7 cellular contexts compared by ENCODE assay signal in the genomic region with DNA sequence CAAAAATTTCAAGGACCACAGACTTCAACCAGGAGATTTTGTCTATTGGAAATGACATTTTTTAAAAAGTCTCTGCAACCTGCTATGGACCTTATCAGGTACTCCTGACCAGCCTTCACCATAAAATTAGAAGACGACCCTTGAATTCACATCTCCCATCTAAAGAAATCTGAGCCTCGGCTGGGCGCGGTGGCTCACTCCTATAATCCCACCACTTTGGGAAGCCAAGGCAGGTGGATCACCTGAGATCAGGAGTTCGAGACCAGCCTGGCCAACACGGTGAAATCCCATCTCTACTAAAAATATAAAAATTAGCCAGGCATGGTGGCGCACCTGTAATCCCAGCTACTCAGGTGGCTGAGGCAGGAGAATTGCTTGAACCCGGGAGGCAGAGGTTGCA. TPM values are rescaled to one million over a fixed set of nuclear protein-coding genes. Genes with fewer than 3 reads are reported as not detected.
DNase-seq lines count a peak whose midpoint lies in the region; ATAC-seq, FAIRE-seq and TF ChIP-seq lines count a peak whose summit lies in the region.
"Not testable (repeated sequence)": the region's sequence is repeated elsewhere in the genome, so short reads cannot be mapped to it uniquely, and the experiment has no call there.

No MANE protein-coding gene starts in this region.

- 89% methylated on average over 8 of the region's 8 CpGs for WGBS in A549 (ENCODE audit: missing lambda C conversion rate)
- WGBS in hepatocyte (ENCODE audit: low lambda C conversion rate, missing lambda C conversion rate), result 97% methylated on average over 8 of the region's 8 CpGs
- WGBS in upper lobe of left lung, 2 donors, result 90 to 98% methylated on average over 8 of the region's 8 CpGs

- not testable (repeated sequence) for TF ChIP-seq CTCF in A549 (IDR thresholded peaks at IDR 0.05); HL-60 (IDR thresholded peaks at IDR 0.05; ENCODE audit: insufficient read depth, low read length); RWPE2 (IDR thresholded peaks at IDR 0.05; ENCODE audit: poor library complexity, severe bottlenecking); colonic mucosa (IDR thresholded peaks at IDR 0.05); hepatocyte (IDR thresholded peaks at IDR 0.05; ENCODE audit: poor library complexity); neutrophil (IDR thresholded peaks at IDR 0.05); upper lobe of left lung (IDR thresholded peaks at IDR 0.05)

- not testable (repeated sequence) for H3K4me3 ChIP-seq in A549; HL-60 (replicated peaks; ENCODE audit: insufficient read depth, low read length); RWPE2 (ENCODE audit: severe bottlenecking); colonic mucosa; hepatocyte; upper lobe of left lung
- peak overlapping the region in 1 of 2 experiments; percentile 36 for H3K4me3 ChIP-seq in neutrophil (ENCODE audit: low read depth in 1 of 2, low read length in 1 of 2)

- H4K20me1 ChIP-seq in hepatocyte (ENCODE audit: insufficient read depth, poor library complexity, severe bottlenecking), result not testable (repeated sequence)

- POLR2A ChIA-PET in A549 (lab: Yijun Ruan, JAX), result not testable (repeated sequence)

- CTCF ChIA-PET in A549 (lab: Yijun Ruan, JAX), result interaction anchor here (1.0 to 3.1 kb wide), 3 partner anchors 14 to 49 kb away, joined by 4 to 18 read pairs (median 4); no protein-coding TSS in a partner anchor

- not testable (repeated sequence) for H3K79me2 ChIP-seq in hepatocyte

- not testable (repeated sequence) for H3K27me3 ChIP-seq in HL-60 (ENCODE audit: insufficient read depth, poor library complexity, severe bottlenecking); RWPE2 (ENCODE audit: insufficient read depth, poor library complexity, severe bottlenecking); colonic mucosa; hepatocyte; neutrophil; upper lobe of left lung

- TF ChIP-seq EP300 in A549 (IDR thresholded peaks at IDR 0.05); upper lobe of left lung (IDR thresholded peaks at IDR 0.05): not testable (repeated sequence)

- not testable (repeated sequence) for ATAC-seq in A549; RWPE2 (ENCODE audit: low read depth); upper lobe of left lung (ENCODE audit: low FRiP score in 2 of 2)

- peaks cover 37% of the 10 kb centered on the region for H3K4me1 ChIP-seq in A549
- H3K4me1 ChIP-seq in RWPE2 (ENCODE audit: insufficient read depth, poor library complexity, severe bottlenecking), result peaks cover 62% of the 10 kb centered on the region
- H3K4me1 ChIP-seq in colonic mucosa; hepatocyte (ENCODE audit: insufficient read depth): not testable (repeated sequence)
- peaks cover 92 to 100% of the 10 kb centered on the region in 2 experiments for H3K4me1 ChIP-seq in neutrophil (ENCODE audit: control insufficient read depth in 1 of 2, insufficient read depth in 1 of 2, low read depth in 1 of 2, low read length in 1 of 2)
- peaks cover 40 to 79% (median 56%) of the 10 kb centered on the region in 4 donors for H3K4me1 ChIP-seq in upper lobe of left lung

- H3K27ac ChIP-seq in A549 (peak overlapping the region; percentile 57 to 82; a peak in 5 of 6 replicates), HL-60 (replicated peaks) (peak overlapping the region; percentile 79), RWPE2 (ENCODE audit: poor library complexity, severe bottlenecking) (peak overlapping the region; percentile 95), colonic mucosa (peak overlapping the region; percentile 84), hepatocyte (peak overlapping the region; percentile 88), neutrophil (peak overlapping the region; percentile 93), upper lobe of left lung (peak overlapping the region; percentile 19 to 83 (median 70))

- not testable (repeated sequence) for H3K36me3 ChIP-seq in RWPE2 (ENCODE audit: low read depth); colonic mucosa; hepatocyte (replicated peaks; ENCODE audit: insufficient read depth, low read depth); neutrophil; upper lobe of left lung

- FAIRE-seq in A549 (lab: Jason Lieb, UNC), result not testable (repeated sequence)

- H3K9me3 ChIP-seq in A549; RWPE2 (ENCODE audit: severe bottlenecking); colonic mucosa; hepatocyte (ENCODE audit: low read depth); neutrophil; upper lobe of left lung: not testable (repeated sequence)

- H3K9ac ChIP-seq in colonic mucosa (ENCODE audit: low read depth in 2 of 2, low read length in 2 of 2), result not testable (repeated sequence)

- peak overlapping the region; percentile 67; the same call in 2 of the 3 replicates for H3K4me2 ChIP-seq in A549
- not testable (repeated sequence) for H3K4me2 ChIP-seq in hepatocyte

- H3K9me2 ChIP-seq in hepatocyte (replicated peaks; ENCODE audit: insufficient read depth), result not testable (repeated sequence)

- intact Hi-C loops in colonic mucosa (cut with DNase I), result not testable (repeated sequence)

- not testable (repeated sequence) for DNase-seq in A549 (ENCODE audit: low read depth in 1 of 2, low spot score in 1 of 2); HL-60 (ENCODE audit: low read depth in 1 of 2, low spot score in 1 of 2); RWPE2 (ENCODE audit: low spot score); colonic mucosa; hepatocyte (ENCODE audit: low spot score); upper lobe of left lung

- not testable (repeated sequence) for TF ChIP-seq RAD21 in A549 (conservative IDR thresholded peaks at IDR 0.05 in 1 of 2, IDR thresholded peaks at IDR 0.05 in 1 of 2)

- H2AFZ ChIP-seq in hepatocyte, result not testable (repeated sequence)

- not testable (repeated sequence) for TF ChIP-seq POLR2A in A549 (IDR thresholded peaks at IDR 0.05; ENCODE audit: low read length); upper lobe of left lung (IDR thresholded peaks at IDR 0.05)

RNA-seq across cellular contexts. Expression of gene PTTG1IP, which starts 5.7 kb away (rescaled TPM):
- 97.6 and 99.4 TPM in 2 replicates for polyA plus RNA-seq in A549 (2011; rRNA removed)
- 49.3 and 65.6 TPM in 2 replicates for polyA plus RNA-seq in A549 (2012; cell fraction: cytosol; rRNA removed)
- 52.1 and 60.9 TPM in 2 replicates for polyA plus RNA-seq in A549 (2012; cell fraction: nucleus; rRNA removed)
- polyA plus RNA-seq in A549 (2017; fragmentation: RNase III; extraction: RNeasy Plus Mini Kit Qiagen cat#74134 plus additional on column Dnase treatment), result 93.2 to 103 TPM (median 98.7 TPM) in 3 replicates
- polyA minus RNA-seq in A549 (2011; rRNA and poly(A)+ RNA removed), result 51.4 and 52.1 TPM in 2 replicates
- total RNA-seq in colonic mucosa, result 100 to 1,000 TPM; 218 to 414 TPM
- total RNA-seq in hepatocyte, result 344 and 348 TPM in 2 replicates
- 315 and 362 TPM in 2 replicates for polyA plus RNA-seq in hepatocyte
- 100 to 1,000 TPM; 150 to 316 (median 247) TPM for total RNA-seq in upper lobe of left lung

RNA-seq across cellular contexts. Expression of gene ITGB2, which starts 41.5 kb away (rescaled TPM):
- 0.59 and 0.62 TPM in 2 replicates for polyA plus RNA-seq in A549 (2011; rRNA removed)
- 0.27 and 0.32 TPM in 2 replicates for polyA plus RNA-seq in A549 (2012; cell fraction: cytosol; rRNA removed)
- polyA plus RNA-seq in A549 (2012; cell fraction: nucleus; rRNA removed), result 0.65 and 1.1 TPM in 2 replicates
- 0.34 to 0.54 TPM (median 0.46 TPM) in 3 replicates for polyA plus RNA-seq in A549 (2017; fragmentation: RNase III; extraction: RNeasy Plus Mini Kit Qiagen cat#74134 plus additional on column Dnase treatment)
- polyA minus RNA-seq in A549 (2011; rRNA and poly(A)+ RNA removed), result 0.29 and 1.1 TPM in 2 replicates
- total RNA-seq in colonic mucosa, result 10 to 100 TPM; 13.1 to 27.1 TPM
- 1.6 and 3.8 TPM in 2 replicates for total RNA-seq in hepatocyte
- 3.8 and 4.2 TPM in 2 replicates for polyA plus RNA-seq in hepatocyte
- total RNA-seq in upper lobe of left lung, result 100 to 1,000 TPM in 5 of 6 donors, 10 to 100 TPM in 1; 73.1 to 435 (median 149) TPM
